Comparison of ENCODE assay signal across 10 cellular contexts in the genomic region with DNA sequence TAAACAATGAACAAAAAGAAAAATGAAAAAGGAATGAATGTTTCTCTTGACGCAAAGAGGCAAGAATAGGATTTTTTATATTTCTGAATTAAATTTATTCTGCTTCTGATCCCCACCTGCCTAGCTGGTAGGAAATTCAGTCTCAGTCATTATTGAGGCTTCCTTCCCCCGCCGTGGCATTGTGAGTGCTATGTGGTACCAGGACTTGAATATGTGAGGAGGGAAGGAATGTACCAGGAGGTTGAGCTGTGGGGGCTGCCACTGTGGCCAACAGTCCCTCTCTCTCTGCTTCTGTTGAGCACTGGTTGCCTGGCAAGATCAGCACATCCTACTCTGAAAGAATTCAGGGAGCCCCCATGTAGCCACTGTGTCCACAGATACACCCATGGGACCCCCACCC.
DNase-seq lines count a peak whose midpoint lies in the region; ATAC-seq, FAIRE-seq and TF ChIP-seq lines count a peak whose summit lies in the region.
"Had no signal": no experiment of that assay in that cellular context is flagged by ENCODE, and none has a peak within 500 bp of the region (broad histone marks: within the 10 kb centered on the region; RNA-seq: fewer than 3 reads in every experiment).

No MANE protein-coding gene starts in this region.

- no peak overlapping the region for H3K18ac ChIP-seq in neuronal stem cell (ENCODE audit: low read length)

- no peak overlapping the region for H2AFZ ChIP-seq in neuronal stem cell (ENCODE audit: low read length)

- no peak overlapping the region for H2BK5ac ChIP-seq in neuronal stem cell (ENCODE audit: low read length)

- H3K36me3 Mint-ChIP-seq in CD4-positive, CD25-positive, alpha-beta regulatory T cell, result peaks cover 3% of the 10 kb centered on the region
- no peaks in the 10 kb centered on the region for H3K36me3 Mint-ChIP-seq in HFFc6 (ENCODE audit: low read depth)
- H3K36me3 Mint-ChIP-seq in T-helper 2 cell treated with Interferon-gamma antibody and Interleukin-4, amounts not matched to agents 5 μg/mL and 100 μg/mL, for 36 hours (ENCODE audit: low read depth), result no peaks in the 10 kb centered on the region

- peak overlapping the region; percentile 33 for H2AK5ac ChIP-seq in neuronal stem cell (ENCODE audit: low read depth, low read length)

- no peak overlapping the region for H3K27ac ChIP-seq in CD4-positive, CD25-positive, alpha-beta regulatory T cell (ENCODE audit: insufficient read depth, low read length, poor library complexity, severe bottlenecking)
- H3K27ac ChIP-seq in neuronal stem cell (replicated peaks; ENCODE audit: low read length), result no peak overlapping the region

- no peak overlapping the region for H3K4me2 ChIP-seq in neuronal stem cell (ENCODE audit: insufficient read depth, low read length, poor library complexity, severe bottlenecking)

- no peak for TF ChIP-seq CTCF in HFFc6 (IDR thresholded peaks at IDR 0.05)

- peaks cover 10 to 46% (median 29%) of the 10 kb centered on the region in 4 donors for H3K4me1 Mint-ChIP-seq in CD4-positive, CD25-positive, alpha-beta regulatory T cell
- H3K4me1 Mint-ChIP-seq in HFFc6 (ENCODE audit: low read depth), result peaks cover 57% of the 10 kb centered on the region
- peaks cover 42% of the 10 kb centered on the region for H3K4me1 Mint-ChIP-seq in T-helper 2 cell treated with Interferon-gamma antibody and Interleukin-4, amounts not matched to agents 5 μg/mL and 100 μg/mL, for 36 hours (ENCODE audit: low read depth)

- no peak overlapping the region for H3K14ac ChIP-seq in neuronal stem cell (ENCODE audit: low read length)

- no peaks in the 10 kb centered on the region for H3K79me1 ChIP-seq in neuronal stem cell (ENCODE audit: low read depth, low read length)

- H2BK120ac ChIP-seq in neuronal stem cell (ENCODE audit: low read depth, low read length), result no peak overlapping the region

- no peaks in the 10 kb centered on the region for H3K9me3 ChIP-seq in CD4-positive, CD25-positive, alpha-beta regulatory T cell (ENCODE audit: control insufficient read depth in 2 of 2, low read length in 2 of 2)
- no peaks in the 10 kb centered on the region for H3K9me3 ChIP-seq in neuronal stem cell (replicated peaks in 1 of 2; ENCODE audit: control insufficient read depth in 2 of 2, insufficient read depth in 1 of 2, low read depth in 1 of 2, low read length in 2 of 2)

- peak overlapping the region; percentile 61 to 92 (median 62) for H3K27ac Mint-ChIP-seq in CD4-positive, CD25-positive, alpha-beta regulatory T cell
- peak overlapping the region; percentile 98 for H3K27ac Mint-ChIP-seq in HFFc6
- H3K27ac Mint-ChIP-seq in T-helper 2 cell treated with Interferon-gamma antibody and Interleukin-4, amounts not matched to agents 5 μg/mL and 100 μg/mL, for 36 hours, result no peak overlapping the region
- H3K27ac Mint-ChIP-seq: endodermal cell had no signal

- H2BK15ac ChIP-seq in neuronal stem cell (ENCODE audit: low read length), result peak overlapping the region; percentile 65

- no peak overlapping the region for H4K8ac ChIP-seq in neuronal stem cell (ENCODE audit: low read depth, low read length)

- H3K27me3 Mint-ChIP-seq in CD4-positive, CD25-positive, alpha-beta regulatory T cell, result no peaks in the 10 kb centered on the region
- peaks cover 3% of the 10 kb centered on the region; the same call in 1 of the 2 replicates for H3K27me3 Mint-ChIP-seq in HFFc6 (ENCODE audit: insufficient read depth)
- peaks cover 3% of the 10 kb centered on the region for H3K27me3 Mint-ChIP-seq in T-helper 2 cell treated with Interferon-gamma antibody and Interleukin-4, amounts not matched to agents 5 μg/mL and 100 μg/mL, for 36 hours (ENCODE audit: low read depth)

- H2BK12ac ChIP-seq in neuronal stem cell (ENCODE audit: low read length), result no peak overlapping the region

- H3K4me1 ChIP-seq in CD4-positive, CD25-positive, alpha-beta regulatory T cell (ENCODE audit: control insufficient read depth, insufficient read depth, low read length, poor library complexity, severe bottlenecking), result peaks cover 18% of the 10 kb centered on the region
- H3K4me1 ChIP-seq in neuronal stem cell (ENCODE audit: control insufficient read depth in 2 of 2, insufficient read depth in 1 of 2, low read depth in 1 of 2, low read length in 2 of 2), result peaks cover 18 to 27% of the 10 kb centered on the region in 2 donors

- no peak for TF ChIP-seq POLR2A in H54 (IDR thresholded peaks at IDR 0.05; ENCODE audit: low read depth, low read length)

- in situ Hi-C loops in ACHN (cut with HindIII; ENCODE audit: low pct_ligation_motif_present, low pct_unique_long_range_greater_than_20kb, low sequenced_read_pairs), result no loop called here

- H3K4ac ChIP-seq in neuronal stem cell (ENCODE audit: low read length), result no peak overlapping the region

- H3K23ac ChIP-seq in neuronal stem cell (ENCODE audit: low read depth, low read length, poor library complexity), result no peak overlapping the region

- H3K4me3 Mint-ChIP-seq in CD4-positive, CD25-positive, alpha-beta regulatory T cell, result peak overlapping the region in 1 of 4 donors; percentile 11
- peak overlapping the region; percentile 88 for H3K4me3 Mint-ChIP-seq in HFFc6
- no peak overlapping the region for H3K4me3 Mint-ChIP-seq in T-helper 2 cell treated with Interferon-gamma antibody and Interleukin-4, amounts not matched to agents 5 μg/mL and 100 μg/mL, for 36 hours
- H3K4me3 Mint-ChIP-seq: endodermal cell had no signal

- no peak overlapping the region for H4K91ac ChIP-seq in neuronal stem cell (ENCODE audit: low read depth, low read length, poor library complexity)

- no peaks in the 10 kb centered on the region for H3K27me3 ChIP-seq in CD4-positive, CD25-positive, alpha-beta regulatory T cell (ENCODE audit: control insufficient read depth, insufficient read depth, low read length)
- H3K27me3 ChIP-seq in neuronal stem cell (ENCODE audit: control insufficient read depth in 3 of 3, insufficient read depth in 3 of 3, low read depth in 1 of 3, low read length in 3 of 3), result no peaks in the 10 kb centered on the region

- no peaks in the 10 kb centered on the region for H3K36me3 ChIP-seq in CD4-positive, CD25-positive, alpha-beta regulatory T cell (ENCODE audit: control insufficient read depth, insufficient read depth, low read length)
- no peaks in the 10 kb centered on the region for H3K36me3 ChIP-seq in neuronal stem cell (replicated peaks in 1 of 2; ENCODE audit: control insufficient read depth in 2 of 2, insufficient read depth in 2 of 2, low read length in 2 of 2)

- FAIRE-seq in H54 (lab: Jason Lieb, UNC), result no peak

- peaks cover 0 to 2% (median 0%) of the 10 kb centered on the region in 7 donors for H3K9me3 Mint-ChIP-seq in CD4-positive, CD25-positive, alpha-beta regulatory T cell
- H3K9me3 Mint-ChIP-seq in HFFc6, result no peaks in the 10 kb centered on the region
- H3K9me3 Mint-ChIP-seq in T-helper 2 cell treated with Interferon-gamma antibody and Interleukin-4, amounts not matched to agents 5 μg/mL and 100 μg/mL, for 36 hours, result no peaks in the 10 kb centered on the region
- H3K9me3 Mint-ChIP-seq: endodermal cell had no signal

- no peak overlapping the region for H3K9ac ChIP-seq in neuronal stem cell (ENCODE audit: low read depth, low read length, poor library complexity)

- WGBS in neuronal stem cell (ENCODE audit: extremely low coverage in 2 of 2, insufficient read length in 2 of 2, insufficient replicate concordance in 1 of 2), 2 donors, result no CpG with 5 or more reads among the region's 3 CpGs

- H3K4me3 ChIP-seq in CD4-positive, CD25-positive, alpha-beta regulatory T cell (ENCODE audit: low read depth, low read length), result no peak overlapping the region
- no peak overlapping the region for H3K4me3 ChIP-seq in neuronal stem cell (ENCODE audit: low read length in 2 of 2)
- H3K4me3 ChIP-seq: skin epidermis had no signal

- no peak for DNase-seq in CD4-positive, CD25-positive, alpha-beta regulatory T cell
- DNase-seq in HFFc6 (no peak), astrocyte of the hippocampus (ENCODE audit: low read depth, low spot score) (peak; percentile 20), neuronal stem cell (ENCODE audit: low spot score) (no peak), ACHN (no peak), H54 (ENCODE audit: insufficient read length, low spot score) (no peak)
- no peak for DNase-seq in T-helper 2 cell treated with Interferon-gamma antibody and Interleukin-4, amounts not matched to agents 5 μg/mL and 100 μg/mL, for 36 hours (ENCODE audit: low spot score)
- DNase-seq: endodermal cell, hypothalamus had no signal

- ATAC-seq in CD4-positive, CD25-positive, alpha-beta regulatory T cell (ENCODE audit: low read depth in 2 of 2), result no peak
